ENCODE assay signal across 31 cellular contexts in the genomic region with DNA sequence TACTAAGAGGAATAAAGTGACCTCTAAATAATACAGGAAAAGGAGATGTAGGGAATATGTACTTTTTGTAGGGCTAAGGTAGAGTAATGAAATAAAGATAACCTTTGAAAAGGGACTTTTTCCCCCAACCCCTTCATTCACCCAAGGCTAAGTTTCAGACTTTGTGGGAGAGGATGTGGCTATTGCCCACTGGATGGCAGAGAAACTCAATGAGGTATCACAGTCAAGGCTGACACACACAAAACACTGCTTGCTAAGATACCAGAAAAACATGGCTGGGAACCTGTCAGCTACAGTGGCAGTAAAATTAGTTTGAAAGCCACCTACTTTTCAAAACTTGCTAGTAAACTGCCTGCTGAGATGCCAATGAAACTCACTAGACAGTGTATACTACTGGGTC.
A peak's percentile ranks its signal among the peaks of the same experiment; 100 is the strongest.
DNase-seq lines count a peak whose midpoint lies in the region; ATAC-seq, FAIRE-seq and TF ChIP-seq lines count a peak whose summit lies in the region.
"Had no signal": no experiment of that assay in that cellular context is flagged by ENCODE, and none has a peak within 500 bp of the region (broad histone marks: within the 10 kb centered on the region; RNA-seq: fewer than 3 reads in every experiment).

No MANE protein-coding gene starts in this region.

- no peak overlapping the region for H3K4me2 ChIP-seq in GM23338
- H3K4me2 ChIP-seq: BLaER1 had no signal

- DNase-seq in ELF-1 (ENCODE audit: low read depth, low spot score) (peak; percentile 10), GM18507 (ENCODE audit: extremely low spot score, insufficient read length, low read depth) (no peak), GM23338 (ENCODE audit: low spot score) (no peak), posterior cingulate gyrus (no peak), right atrium auricular region (ENCODE audit: low spot score) (no peak), NCI-H2029 (lab: John Stamatoyannopoulos, UW) (no peak), ecto neural progenitor cell (ENCODE audit: low spot score) (no peak)
- DNase-seq: activated CD4-positive, CD25-positive, alpha-beta regulatory T cell; activated naive CD4-positive, alpha-beta T cell treated with anti-CD3 and anti-CD28 coated beads for 36 hours; activated T-cell treated with anti-CD3 and anti-CD28 coated beads, Interleukin-2, amount 50 U/mL, for 4 hours; aorta; COR-L47; cortex of kidney; endodermal cell; esophagus squamous epithelium; hippocampal formation; naive B cell; NCI-H2081; NCI-H446 treated with DMSO at 0.1 percent for 48 hours; NK-92 treated with Interleukin-12 subunit alpha and Interleukin-12 subunit beta, amount 100 ng/mL, for 24 hours; SHP77; stimulated activated CD4-positive, alpha-beta T cell treated with anti-CD3 and anti-CD28 coated beads, Interleukin-4, amount 100 ng/mL, for 1 hour; stimulated activated naive CD4-positive, alpha-beta T cell; SW 1271; thyroid gland had no signal

- H3K79me2 ChIP-seq in GM23338 (replicated peaks; ENCODE audit: insufficient read depth) = no peaks in the 10 kb centered on the region

- H3K4me3 Mint-ChIP-seq in GM23338 = no peak overlapping the region
- H3K4me3 Mint-ChIP-seq in activated T-helper 17 cell treated with anti-CD3 and anti-CD28 coated beads, Interleukin-2, amount 50 U/mL, for 72 hours = no peak overlapping the region
- H3K4me3 Mint-ChIP-seq: activated naive CD4-positive, alpha-beta T cell treated with anti-CD3 and anti-CD28 coated beads for 36 hours; activated T-cell treated with anti-CD3 and anti-CD28 coated beads, Interleukin-2, amount 50 U/mL, for 4 hours; endodermal cell had no signal

- no peaks in the 10 kb centered on the region for H3K9me3 ChIP-seq in right atrium auricular region
- H3K9me3 ChIP-seq: BLaER1, esophagus squamous epithelium, thyroid gland had no signal

- no peaks in the 10 kb centered on the region for H3K27me3 Mint-ChIP-seq in GM23338 (ENCODE audit: insufficient read depth, low read depth, poor library complexity)
- H3K27me3 Mint-ChIP-seq in activated T-helper 17 cell treated with anti-CD3 and anti-CD28 coated beads, Interleukin-2, amount 50 U/mL, for 72 hours = no peaks in the 10 kb centered on the region
- H3K27me3 Mint-ChIP-seq: naive B cell had no signal

- H3K36me3 Mint-ChIP-seq in GM23338 (ENCODE audit: low read depth) = peaks cover 11% of the 10 kb centered on the region; the same call in 2 of the 3 replicates
- H3K36me3 Mint-ChIP-seq in activated T-helper 17 cell treated with anti-CD3 and anti-CD28 coated beads, Interleukin-2, amount 50 U/mL, for 72 hours (ENCODE audit: low read depth) = peaks cover 50% of the 10 kb centered on the region

- no peak overlapping the region for H3K4me3 ChIP-seq in GM23338
- no peak overlapping the region for H3K4me3 ChIP-seq in right atrium auricular region
- H3K4me3 ChIP-seq: BLaER1, cardiac muscle cell, esophagus squamous epithelium, thyroid gland had no signal

- 0 out of 2 replicates have a peak overlapping the region, but pooled peaks have one; percentile 10 for H3K27ac Mint-ChIP-seq in GM23338
- H3K27ac Mint-ChIP-seq in activated T-helper 17 cell treated with anti-CD3 and anti-CD28 coated beads, Interleukin-2, amount 50 U/mL, for 72 hours = peak overlapping the region; percentile 28
- H3K27ac Mint-ChIP-seq: activated naive CD4-positive, alpha-beta T cell treated with anti-CD3 and anti-CD28 coated beads for 36 hours; endodermal cell; naive B cell had no signal

- H3K36me3 ChIP-seq in GM23338 (ENCODE audit: insufficient read depth) (peaks cover 7% of the 10 kb centered on the region; the same call in 1 of the 2 replicates), right atrium auricular region (peaks cover 34% of the 10 kb centered on the region)

- peak; percentile 18 for FAIRE-seq in GM18507 (lab: Jason Lieb, UNC)
- FAIRE-seq: frontal cortex had no signal

- H3K27me3 ChIP-seq in GM23338 (ENCODE audit: insufficient read depth) (no peaks in the 10 kb centered on the region), right atrium auricular region (no peaks in the 10 kb centered on the region)
- H3K27me3 ChIP-seq: BLaER1, cardiac muscle cell, esophagus squamous epithelium, thyroid gland had no signal

- H3K4me1 ChIP-seq in GM23338 (ENCODE audit: insufficient read depth) = peaks cover 19% of the 10 kb centered on the region
- H3K4me1 ChIP-seq in right atrium auricular region = peaks cover 0 to 11% of the 10 kb centered on the region in 2 donors
- H3K4me1 ChIP-seq: esophagus squamous epithelium, thyroid gland had no signal

- no peak for ATAC-seq in GM23338
- peak; percentile 75 for ATAC-seq in activated T-helper 17 cell treated with anti-CD3 and anti-CD28 coated beads, Interleukin-2, amount 50 U/mL, for 72 hours (replicated peaks)
- ATAC-seq: activated T-cell treated with anti-CD3 and anti-CD28 coated beads, Interleukin-2, amount 50 U/mL, for 4 hours; HCT116; left lobe of liver had no signal

- H3K4me1 Mint-ChIP-seq in GM23338 = peaks cover 20% of the 10 kb centered on the region
- peaks cover 4% of the 10 kb centered on the region for H3K4me1 Mint-ChIP-seq in activated T-helper 17 cell treated with anti-CD3 and anti-CD28 coated beads, Interleukin-2, amount 50 U/mL, for 72 hours

- TF ChIP-seq CTCF in GM23338 (conservative IDR thresholded peaks at IDR 0.05; ENCODE audit: low read depth in 2 of 2) (0 out of 4 replicates have a peak, but pooled peaks of 1 of the 2 experiments have one; percentile 1), right atrium auricular region (IDR thresholded peaks at IDR 0.05) (no peak)

- intact Hi-C loops in posterior cingulate gyrus (cut with DNase I) = no loop called here

- no peak overlapping the region for H3K27ac ChIP-seq in GM23338 (ENCODE audit: low read depth)
- no peak overlapping the region for H3K27ac ChIP-seq in right atrium auricular region
- H3K27ac ChIP-seq: BLaER1, cardiac muscle cell, esophagus squamous epithelium, thyroid gland had no signal

- H3K9me2 ChIP-seq in GM23338 (ENCODE audit: insufficient read depth) = no peaks in the 10 kb centered on the region

- no peaks in the 10 kb centered on the region for H3F3A ChIP-seq in GM23338 (replicated peaks; ENCODE audit: low read depth)

- H4K20me1 ChIP-seq in GM23338 (replicated peaks; ENCODE audit: insufficient read depth) = no peaks in the 10 kb centered on the region; the same call in 1 of the 2 replicates
- H4K20me1 ChIP-seq: BLaER1 had no signal

- H3K9me3 Mint-ChIP-seq in GM23338 = no peaks in the 10 kb centered on the region
- no peaks in the 10 kb centered on the region for H3K9me3 Mint-ChIP-seq in activated T-helper 17 cell treated with anti-CD3 and anti-CD28 coated beads, Interleukin-2, amount 50 U/mL, for 72 hours
- H3K9me3 Mint-ChIP-seq: activated naive CD4-positive, alpha-beta T cell treated with anti-CD3 and anti-CD28 coated beads for 36 hours; activated T-cell treated with anti-CD3 and anti-CD28 coated beads, Interleukin-2, amount 50 U/mL, for 4 hours; endodermal cell had no signal

- H2AFZ ChIP-seq in GM23338 = no peak overlapping the region

TF ChIP-seq in GM23338, 12 proteins besides CTCF, POLR2A, EP300 and RAD21 (continues in another document):
- TF ChIP-seq, protein P1, sequence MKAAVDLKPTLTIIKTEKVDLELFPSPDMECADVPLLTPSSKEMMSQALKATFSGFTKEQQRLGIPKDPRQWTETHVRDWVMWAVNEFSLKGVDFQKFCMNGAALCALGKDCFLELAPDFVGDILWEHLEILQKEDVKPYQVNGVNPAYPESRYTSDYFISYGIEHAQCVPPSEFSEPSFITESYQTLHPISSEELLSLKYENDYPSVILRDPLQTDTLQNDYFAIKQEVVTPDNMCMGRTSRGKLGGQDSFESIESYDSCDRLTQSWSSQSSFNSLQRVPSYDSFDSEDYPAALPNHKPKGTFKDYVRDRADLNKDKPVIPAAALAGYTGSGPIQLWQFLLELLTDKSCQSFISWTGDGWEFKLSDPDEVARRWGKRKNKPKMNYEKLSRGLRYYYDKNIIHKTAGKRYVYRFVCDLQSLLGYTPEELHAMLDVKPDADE (IDR thresholded peaks at IDR 0.05) = no peak
- TF ChIP-seq CREB1 (CRISPR knock-in tag; IDR thresholded peaks at IDR 0.05; ENCODE audit: low read depth) = no peak
- TF ChIP-seq, protein P2, sequence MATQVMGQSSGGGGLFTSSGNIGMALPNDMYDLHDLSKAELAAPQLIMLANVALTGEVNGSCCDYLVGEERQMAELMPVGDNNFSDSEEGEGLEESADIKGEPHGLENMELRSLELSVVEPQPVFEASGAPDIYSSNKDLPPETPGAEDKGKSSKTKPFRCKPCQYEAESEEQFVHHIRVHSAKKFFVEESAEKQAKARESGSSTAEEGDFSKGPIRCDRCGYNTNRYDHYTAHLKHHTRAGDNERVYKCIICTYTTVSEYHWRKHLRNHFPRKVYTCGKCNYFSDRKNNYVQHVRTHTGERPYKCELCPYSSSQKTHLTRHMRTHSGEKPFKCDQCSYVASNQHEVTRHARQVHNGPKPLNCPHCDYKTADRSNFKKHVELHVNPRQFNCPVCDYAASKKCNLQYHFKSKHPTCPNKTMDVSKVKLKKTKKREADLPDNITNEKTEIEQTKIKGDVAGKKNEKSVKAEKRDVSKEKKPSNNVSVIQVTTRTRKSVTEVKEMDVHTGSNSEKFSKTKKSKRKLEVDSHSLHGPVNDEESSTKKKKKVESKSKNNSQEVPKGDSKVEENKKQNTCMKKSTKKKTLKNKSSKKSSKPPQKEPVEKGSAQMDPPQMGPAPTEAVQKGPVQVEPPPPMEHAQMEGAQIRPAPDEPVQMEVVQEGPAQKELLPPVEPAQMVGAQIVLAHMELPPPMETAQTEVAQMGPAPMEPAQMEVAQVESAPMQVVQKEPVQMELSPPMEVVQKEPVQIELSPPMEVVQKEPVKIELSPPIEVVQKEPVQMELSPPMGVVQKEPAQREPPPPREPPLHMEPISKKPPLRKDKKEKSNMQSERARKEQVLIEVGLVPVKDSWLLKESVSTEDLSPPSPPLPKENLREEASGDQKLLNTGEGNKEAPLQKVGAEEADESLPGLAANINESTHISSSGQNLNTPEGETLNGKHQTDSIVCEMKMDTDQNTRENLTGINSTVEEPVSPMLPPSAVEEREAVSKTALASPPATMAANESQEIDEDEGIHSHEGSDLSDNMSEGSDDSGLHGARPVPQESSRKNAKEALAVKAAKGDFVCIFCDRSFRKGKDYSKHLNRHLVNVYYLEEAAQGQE (IDR thresholded peaks at IDR 0.05; ENCODE audit: unreplicated experiment) = no peak
- no peak for TF ChIP-seq JUNB (IDR thresholded peaks at IDR 0.05; ENCODE audit: unreplicated experiment)
- no peak for TF ChIP-seq POLR2AphosphoS5 (IDR thresholded peaks at IDR 0.05; ENCODE audit: low read depth)
- no peak for TF ChIP-seq STAT1 (IDR thresholded peaks at IDR 0.05; ENCODE audit: unreplicated experiment)
- no peak for TF ChIP-seq ZNF331 (CRISPR knock-in tag; IDR thresholded peaks at IDR 0.05; ENCODE audit: low read depth)
